In genomic region chr19:9835507-9835949, GRCh38 we compare ENCODE assay signal across 8 cellular contexts. TPM values are rescaled to one million over a fixed set of nuclear protein-coding genes. Genes with fewer than 3 reads are reported as not detected.
DNase-seq lines count a peak whose midpoint lies in the region; ATAC-seq, FAIRE-seq and TF ChIP-seq lines count a peak whose summit lies in the region.

No MANE protein-coding gene starts in this region.

- H3K4me1 ChIP-seq in duodenal mucosa (ENCODE audit: control insufficient read depth in 1 of 2, insufficient read depth in 2 of 2, low read length in 2 of 2) = peaks cover 10 to 11% of the 10 kb centered on the region in 2 donors

- H3K36me3 ChIP-seq in duodenal mucosa (ENCODE audit: control insufficient read depth in 1 of 2, insufficient read depth in 2 of 2, low read length in 2 of 2) = peaks cover 0 to 25% of the 10 kb centered on the region in 2 donors

- ATAC-seq in natural killer cell treated with Interleukin-12 subunit alpha and Interleukin-12 subunit beta and Interleukin-15 and Interleukin-18, amount 100 ng/mL, for 72 hours = peak in 1 of 2 donors; percentile 0

- FAIRE-seq in D721Med (lab: Jason Lieb, UNC) = no peak

- peak overlapping the region; percentile 88 for H3K4me3 Mint-ChIP-seq in natural killer cell treated with Interleukin-12 subunit alpha and Interleukin-12 subunit beta and Interleukin-15 and Interleukin-18, amount 100 ng/mL, for 72 hours

- H3K27me3 ChIP-seq in duodenal mucosa (ENCODE audit: control insufficient read depth in 1 of 2, insufficient read depth in 2 of 2, low read length in 2 of 2) = no peaks in the 10 kb centered on the region

- H3K27ac Mint-ChIP-seq in natural killer cell treated with Interleukin-12 subunit alpha and Interleukin-12 subunit beta and Interleukin-15 and Interleukin-18, amount 100 ng/mL, for 72 hours = peak overlapping the region; percentile 35 to 75

- H3K4me1 Mint-ChIP-seq in natural killer cell treated with Interleukin-12 subunit alpha and Interleukin-12 subunit beta and Interleukin-15 and Interleukin-18, amount 100 ng/mL, for 72 hours (ENCODE audit: low read depth in 2 of 2) = peaks cover 12 to 15% of the 10 kb centered on the region in 2 donors

- H3K9me3 ChIP-seq in duodenal mucosa (ENCODE audit: control insufficient read depth in 1 of 2, low read length in 2 of 2) = no peaks in the 10 kb centered on the region

- peak; percentile 21 for DNase-seq in stimulated activated CD4-positive, alpha-beta T cell treated with anti-CD3 and anti-CD28 coated beads, Interleukin-15, amount 100 ng/mL, for 24 hours
- no peak for DNase-seq in stimulated activated CD4-positive, alpha-beta T cell treated with anti-CD3 and anti-CD28 coated beads, Interleukin-4, amount 100 ng/mL, for 4 hours
- no peak for DNase-seq in Jurkat, Clone E6-1 (ENCODE audit: low read depth, low spot score)
- no peak for DNase-seq in natural killer cell treated with Interleukin-12 subunit alpha and Interleukin-12 subunit beta and Interleukin-15 and Interleukin-18, amount 100 ng/mL, for 72 hours (ENCODE audit: low spot score)
- no peak for DNase-seq in stimulated activated CD4-positive, alpha-beta T cell treated with anti-CD3 and anti-CD28 coated beads, Interleukin-4, amount 100 ng/mL, for 24 hours
- DNase-seq in D721Med (ENCODE audit: insufficient read length, low spot score) (no peak), ecto neural progenitor cell (ENCODE audit: low spot score) (no peak)

- no peaks in the 10 kb centered on the region for H3K27me3 Mint-ChIP-seq in natural killer cell treated with Interleukin-12 subunit alpha and Interleukin-12 subunit beta and Interleukin-15 and Interleukin-18, amount 100 ng/mL, for 72 hours

- peak overlapping the region; percentile 68 to 87 for H3K9ac ChIP-seq in duodenal mucosa (ENCODE audit: low read depth in 1 of 2, low read length in 2 of 2)

- H3K27ac ChIP-seq in duodenal mucosa (ENCODE audit: low read depth, low read length) = no peak overlapping the region

- H3K9me3 Mint-ChIP-seq in natural killer cell treated with Interleukin-12 subunit alpha and Interleukin-12 subunit beta and Interleukin-15 and Interleukin-18, amount 100 ng/mL, for 72 hours = no peaks in the 10 kb centered on the region

- peak overlapping the region; percentile 71 for H3K4me3 ChIP-seq in Jurkat, Clone E6-1 (ENCODE audit: low read length)
- H3K4me3 ChIP-seq in duodenal mucosa (ENCODE audit: low read depth in 1 of 2, low read length in 2 of 2) = peak overlapping the region; percentile 89 to 90

- no peaks in the 10 kb centered on the region for H3K36me3 Mint-ChIP-seq in natural killer cell treated with Interleukin-12 subunit alpha and Interleukin-12 subunit beta and Interleukin-15 and Interleukin-18, amount 100 ng/mL, for 72 hours

- no peak for TF ChIP-seq CTCF in D721Med (IDR thresholded peaks at IDR 0.05; ENCODE audit: insufficient read depth, missing control alignments)

RNA-seq across cellular contexts. Expression of gene PIN1, which starts 0.4 kb away (rescaled TPM):
- polyA plus RNA-seq in Jurkat, Clone E6-1 (2012; ENCODE audit: insufficient read depth, insufficient read length) = 198 TPM
- total RNA-seq in natural killer cell treated with Interleukin-12 subunit alpha and Interleukin-12 subunit beta and Interleukin-15 and Interleukin-18, amount 100 ng/mL, for 72 hours = 10 to 100 TPM; 95.1 to 96.4 TPM

RNA-seq across cellular contexts. Expression of gene UBL5, which starts 7.8 kb away (rescaled TPM):
- 803 TPM for polyA plus RNA-seq in Jurkat, Clone E6-1 (2012; ENCODE audit: insufficient read depth, insufficient read length)
- 100 to 1,000 TPM; 260 to 346 TPM for total RNA-seq in natural killer cell treated with Interleukin-12 subunit alpha and Interleukin-12 subunit beta and Interleukin-15 and Interleukin-18, amount 100 ng/mL, for 72 hours

RNA-seq across cellular contexts. Expression of gene FBXL12, which starts 16.6 kb away (rescaled TPM):
- polyA plus RNA-seq in Jurkat, Clone E6-1 (2012; ENCODE audit: insufficient read depth, insufficient read length) = 22.3 TPM
- 10 to 100 TPM; 35.5 to 36.0 TPM for total RNA-seq in natural killer cell treated with Interleukin-12 subunit alpha and Interleukin-12 subunit beta and Interleukin-15 and Interleukin-18, amount 100 ng/mL, for 72 hours
